29 cellular contexts compared by ENCODE assay signal in the genomic region with DNA sequence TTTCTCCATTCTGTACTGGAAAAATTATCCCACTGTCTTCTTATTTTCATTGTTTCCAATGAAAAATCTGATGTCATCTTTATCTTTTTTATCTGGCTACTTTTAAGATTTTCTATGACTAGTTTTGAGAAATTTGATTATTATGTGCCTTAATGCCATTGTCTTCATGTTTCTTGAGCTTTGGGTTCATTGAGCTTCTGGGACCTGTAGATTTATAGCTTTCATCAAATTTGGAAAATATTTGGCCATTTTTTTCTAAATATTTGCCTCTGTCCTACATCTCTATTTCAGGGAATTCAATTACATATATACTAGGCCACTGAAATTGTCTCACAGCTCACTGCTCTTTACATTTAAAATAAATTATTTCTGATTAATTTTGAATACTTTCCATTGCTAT. TPM values are rescaled to one million over a fixed set of nuclear protein-coding genes. Genes with fewer than 3 reads are reported as not detected.
"Had no signal": no experiment of that assay in that cellular context is flagged by ENCODE, and none has a peak within 500 bp of the region (broad histone marks: within the 10 kb centered on the region; RNA-seq: fewer than 3 reads in every experiment).

No MANE protein-coding gene starts in this region.

- H3K27ac ChIP-seq: colonic mucosa, coronary artery, dorsolateral prefrontal cortex, epithelial cell of prostate, esophagus muscularis mucosa, esophagus squamous epithelium, foreskin keratinocyte, gastrocnemius medialis, gastroesophageal sphincter, heart left ventricle, heart right ventricle, hepatocyte had no signal

- H3K4me1 ChIP-seq: colonic mucosa, esophagus muscularis mucosa, esophagus squamous epithelium, gastrocnemius medialis, gastroesophageal sphincter, heart left ventricle, heart right ventricle had no signal

- FAIRE-seq: colon, endometrium, endothelial cell of umbilical vein, frontal cortex had no signal

- H3K27me3 ChIP-seq: colonic mucosa, dorsolateral prefrontal cortex, esophagus muscularis mucosa, esophagus squamous epithelium, foreskin keratinocyte, gastrocnemius medialis, gastroesophageal sphincter, hepatocyte had no signal

- H3K4me2 ChIP-seq: hepatocyte had no signal

- H3K9me3 ChIP-seq: colonic mucosa had no signal

- H2AFZ ChIP-seq: hepatocyte had no signal

- H3K79me2 ChIP-seq: hepatocyte had no signal

- ATAC-seq: effector memory CD8-positive, alpha-beta T cell; esophagus mucosa; foreskin keratinocyte; gastrocnemius medialis; gastroesophageal sphincter; heart left ventricle; heart right ventricle had no signal

- H3K36me3 ChIP-seq: colonic mucosa, esophagus muscularis mucosa, esophagus squamous epithelium, gastrocnemius medialis, gastroesophageal sphincter, heart left ventricle, heart right ventricle had no signal

- DNase-seq: colonic mucosa; cortex of kidney; dermis blood vessel endothelial cell; dorsolateral prefrontal cortex; effector CD4-positive, alpha-beta T cell; effector CD8-positive, alpha-beta T cell; effector memory CD4-positive, alpha-beta T cell; effector memory CD8-positive, alpha-beta T cell; endodermal cell; erythroblast; esophagus squamous epithelium; foreskin keratinocyte; foreskin melanocyte; gastrocnemius medialis; glutamatergic neuron; head of caudate nucleus; heart left ventricle; heart right ventricle had no signal

- H3K4me3 ChIP-seq: colonic mucosa, coronary artery, dorsolateral prefrontal cortex, esophagus muscularis mucosa, esophagus squamous epithelium, gastrocnemius medialis, gastroesophageal sphincter, heart left ventricle, heart right ventricle, hepatocyte had no signal

RNA-seq across cellular contexts. Expression of a gene that starts 38.7 kb away (rescaled TPM):
- total RNA-seq: dermis microvascular lymphatic vessel endothelial cell, endothelial cell of umbilical vein, foreskin keratinocyte had no signal
- polyA plus RNA-seq: endothelial cell of umbilical vein, foreskin keratinocyte, heart left ventricle, heart right ventricle had no signal
